22 cellular contexts compared by ENCODE assay signal in genomic region chr16:58537124-58537906, GRCh38.
"Had no signal": no experiment of that assay in that cellular context is flagged by ENCODE, and none has a peak within 500 bp of the region (broad histone marks: within the 10 kb centered on the region; RNA-seq: fewer than 3 reads in every experiment).

No MANE protein-coding gene starts in this region.

- H3K4me3 ChIP-seq: gastroesophageal sphincter, tibial nerve had no signal

- DNase-seq: activated B cell treated with CpG ODN at 0.5 μM for 24 hours; activated CD4-positive, alpha-beta memory T cell treated with anti-CD3 and anti-CD28 coated beads, Interleukin-2, amount 10 ng/mL, durations not matched to agents 7 days and 5 days; activated CD4-positive, alpha-beta T cell treated with anti-CD3 and anti-CD28 coated beads for 4 hours; activated CD8-positive, alpha-beta memory T cell treated with anti-CD3 and anti-CD28 coated beads, Interleukin-2, amount 50 U/mL, for 4 hours; activated naive CD4-positive, alpha-beta T cell; anterior cingulate cortex; cerebellar nuclear complex; cortex of kidney; effector CD4-positive, alpha-beta T cell; left colon; midbrain; occipital lobe; stimulated activated CD4-positive, alpha-beta T cell treated with anti-CD3 and anti-CD28 coated beads, Interleukin-12 subunit alpha, Interleukin-12 subunit beta, amount 100 ng/mL, for 4 hours; stimulated activated CD4-positive, alpha-beta T cell treated with anti-CD3 and anti-CD28 coated beads, Interleukin-1b, Interleukin-23, amount 100 ng/mL, for 48 hours; stimulated activated CD8-positive, alpha-beta memory T cell treated with anti-CD3 and anti-CD28 coated beads, Interleukin-4, amount 100 ng/mL, for 48 hours; stimulated activated naive CD8-positive, alpha-beta T cell treated with anti-CD3 and anti-CD28 coated beads, Interleukin-15, Interleukin-2, amounts not matched to agents 100 U/mL and 50 U/mL, for 24 hours; substantia nigra; T-cell had no signal

- H3K27me3 Mint-ChIP-seq: activated B cell treated with CpG ODN at 0.5 μM for 24 hours; activated CD4-positive, alpha-beta memory T cell treated with anti-CD3 and anti-CD28 coated beads, Interleukin-2, amount 10 ng/mL, durations not matched to agents 7 days and 5 days; T-cell had no signal

- H3K27ac Mint-ChIP-seq: activated B cell treated with CpG ODN at 0.5 μM for 24 hours; activated CD4-positive, alpha-beta memory T cell treated with anti-CD3 and anti-CD28 coated beads, Interleukin-2, amount 10 ng/mL, durations not matched to agents 7 days and 5 days; T-cell had no signal

- H3K27me3 ChIP-seq: gastroesophageal sphincter, tibial nerve had no signal

- ATAC-seq: esophagus mucosa; gastroesophageal sphincter; left colon; SK-N-SH treated with all-trans-retinoic acid at 6 μM for 48 hours; stimulated activated naive CD8-positive, alpha-beta T cell treated with anti-CD3 and anti-CD28 coated beads, Interleukin-15, Interleukin-2, amounts not matched to agents 100 U/mL and 50 U/mL, for 24 hours; T-cell had no signal

- H3K4me1 ChIP-seq: gastroesophageal sphincter, tibial nerve had no signal

- H3K9me3 Mint-ChIP-seq: activated B cell treated with CpG ODN at 0.5 μM for 24 hours; activated CD4-positive, alpha-beta memory T cell treated with anti-CD3 and anti-CD28 coated beads, Interleukin-2, amount 10 ng/mL, durations not matched to agents 7 days and 5 days; T-cell had no signal

- H3K4me1 Mint-ChIP-seq: activated B cell treated with CpG ODN at 0.5 μM for 24 hours, T-cell had no signal

- H3K27ac ChIP-seq: gastroesophageal sphincter, tibial nerve had no signal

- H3K9me3 ChIP-seq: gastroesophageal sphincter, tibial nerve had no signal

- H3K4me3 Mint-ChIP-seq: activated B cell treated with CpG ODN at 0.5 μM for 24 hours; activated CD4-positive, alpha-beta memory T cell treated with anti-CD3 and anti-CD28 coated beads, Interleukin-2, amount 10 ng/mL, durations not matched to agents 7 days and 5 days; T-cell had no signal
